23 cellular contexts compared by ENCODE assay signal in genomic region chr3:194124221-194124620, GRCh38. TPM values are rescaled to one million over a fixed set of nuclear protein-coding genes. Genes with fewer than 3 reads are reported as not detected.
DNase-seq lines count a peak whose midpoint lies in the region; ATAC-seq and TF ChIP-seq lines count a peak whose summit lies in the region.
"Had no signal": no experiment of that assay in that cellular context is flagged by ENCODE, and none has a peak within 500 bp of the region (broad histone marks: within the 10 kb centered on the region; RNA-seq: fewer than 3 reads in every experiment).

No MANE protein-coding gene starts in this region.

- in situ Hi-C loops in KBM-7 (cut with MboI; ENCODE audit: low pct_unique_long_range_greater_than_20kb, low sequenced_read_pairs), result no loop called here

- peak; percentile 73 for DNase-seq in NCI-H2107 treated with DMSO at 0.1 percent for 48 hours (lab: John Stamatoyannopoulos, UW; ENCODE audit: unreplicated experiment)
- DNase-seq in NCI-H2107 (lab: John Stamatoyannopoulos, UW), result no peak
- peak in 1 of 2 donors; percentile 31 for DNase-seq in left colon
- no peak for DNase-seq in progenitor cell of endocrine pancreas (ENCODE audit: low spot score, unreplicated experiment)
- DNase-seq in KBM-7, result no peak
- no peak for DNase-seq in NCI-H2081 treated with DMSO at 0.1 percent for 48 hours (lab: John Stamatoyannopoulos, UW)
- DNase-seq in putamen (ENCODE audit: low spot score), result no peak
- no peak for DNase-seq in NCI-H146 (lab: John Stamatoyannopoulos, UW)
- DNase-seq: 8988T; ACHN; BE2C; NCI-H1048; NCI-H187; NCI-H2171; NCI-H446 treated with DMSO at 0.1 percent for 48 hours; NCI-H82; NK-92 treated with Interleukin-12 subunit alpha and Interleukin-12 subunit beta, amount 100 ng/mL, for 24 hours; SJCRH30 had no signal

- no peaks in the 10 kb centered on the region for H3K9me3 Mint-ChIP-seq in progenitor cell of endocrine pancreas (ENCODE audit: low read depth)

- peak; percentile 82 for ATAC-seq in left colon
- ATAC-seq: HCT116, PC-3, SK-N-SH treated with all-trans-retinoic acid at 6 μM for 48 hours had no signal

- TF ChIP-seq CTCF in progenitor cell of endocrine pancreas (IDR thresholded peaks at IDR 0.05; ENCODE audit: unreplicated experiment), result no peak

- no peaks in the 10 kb centered on the region for H3K36me3 Mint-ChIP-seq in progenitor cell of endocrine pancreas (ENCODE audit: insufficient read depth)
- H3K36me3 Mint-ChIP-seq: CD14-positive monocyte had no signal

- intact Hi-C loops in left colon (cut with DNase I, micrococcal nuclease), result no loop called here

- peak overlapping the region; percentile 91 for H3K27ac Mint-ChIP-seq in progenitor cell of endocrine pancreas
- H3K27ac Mint-ChIP-seq: CD14-positive monocyte had no signal

- H3K4me1 Mint-ChIP-seq in progenitor cell of endocrine pancreas (ENCODE audit: low read depth), result peaks cover 48% of the 10 kb centered on the region

- peaks cover 4% of the 10 kb centered on the region for H3K27me3 Mint-ChIP-seq in progenitor cell of endocrine pancreas

- no peak overlapping the region for H3K4me3 Mint-ChIP-seq in progenitor cell of endocrine pancreas (ENCODE audit: low read depth)
- H3K4me3 Mint-ChIP-seq: CD14-positive monocyte, IgD-negative memory B cell had no signal

RNA-seq across cellular contexts. Expression of gene HES1, which starts 11.7 kb away (rescaled TPM):
- total RNA-seq in left colon (100 to 1,000 TPM in 1 of 2 donors, 10 to 100 TPM in 1; 98.7 to 147 TPM), progenitor cell of endocrine pancreas (129 and 142 TPM in 2 replicates)
